8 cellular contexts compared by ENCODE assay signal in genomic region chr16:21520134-21521047, GRCh38.
DNase-seq lines count a peak whose midpoint lies in the region; ATAC-seq, FAIRE-seq and TF ChIP-seq lines count a peak whose summit lies in the region.
"Not testable (repeated sequence)": the region's sequence is repeated elsewhere in the genome, so short reads cannot be mapped to it uniquely, and the experiment has no call there.

No MANE protein-coding gene starts in this region.

- not testable (repeated sequence) for FAIRE-seq in pancreas (lab: Jason Lieb, UNC)

- not testable (repeated sequence) for H3K9me3 ChIP-seq in pancreas, thyroid gland

- peak overlapping the region; percentile 63 for H3K4me3 ChIP-seq in GM12864 (ENCODE audit: low read depth, low read length)
- peak overlapping the region; percentile 55 to 75 (median 61) for H3K4me3 ChIP-seq in pancreas
- H3K4me3 ChIP-seq in thyroid gland (replicated peaks in 1 of 3), result peak overlapping the region in 2 of 3 donors; percentile 48 to 72

- H3K4me1 Mint-ChIP-seq in activated naive CD8-positive, alpha-beta T cell treated with anti-CD3 and anti-CD28 coated beads, Interleukin-2, amount 10 ng/mL, durations not matched to agents 7 days and 5 days, result peaks cover 16% of the 10 kb centered on the region

- TF ChIP-seq POLR2A in thyroid gland (IDR thresholded peaks at IDR 0.05), result peak; percentile 74 to 83

- not testable (repeated sequence) for H3K4me1 ChIP-seq in pancreas
- peaks cover 0 to 14% of the 10 kb centered on the region in 2 donors for H3K4me1 ChIP-seq in thyroid gland

- H3K27me3 ChIP-seq in pancreas, thyroid gland: not testable (repeated sequence)

- POLR2A ChIA-PET in activated naive CD8-positive, alpha-beta T cell treated with anti-CD3 and anti-CD28 coated beads, Interleukin-2, amount 10 ng/mL, durations not matched to agents 7 days and 5 days (lab: Charles Lee), result interaction anchor here (0.6 to 2.2 kb wide), 6 partner anchors 12 to 126 kb away, joined by 3 to 16 read pairs (median 3); no protein-coding TSS in a partner anchor

- ATAC-seq in HG02642 (IDR thresholded peaks at IDR 0.05; ENCODE audit: poor library complexity, unreplicated experiment) (peak; percentile 69), Right ventricle myocardium superior (ENCODE audit: poor library complexity) (peak; percentile 92), pancreas (peak; percentile 84 to 89 (median 87))
- peak; percentile 82 for ATAC-seq in activated naive CD8-positive, alpha-beta T cell treated with anti-CD3 and anti-CD28 coated beads, Interleukin-2, amount 10 ng/mL, durations not matched to agents 7 days and 5 days (ENCODE audit: low read depth)

- not testable (repeated sequence) for H3K36me3 ChIP-seq in pancreas, thyroid gland

- peak; percentile 90 for DNase-seq in GM12864 (ENCODE audit: low read depth)
- DNase-seq in NCI-H1092 treated with DMSO at 0.1 percent for 48 hours (lab: John Stamatoyannopoulos, UW), result peak; percentile 92
- peak; percentile 83 for DNase-seq in SKM-1 treated with dmso at 0.1 percent for 144 hours (lab: John Stamatoyannopoulos, UW; ENCODE audit: unreplicated experiment)
- peak; percentile 100 for DNase-seq in activated naive CD8-positive, alpha-beta T cell treated with anti-CD3 and anti-CD28 coated beads, Interleukin-2, amount 10 ng/mL, durations not matched to agents 7 days and 5 days
- DNase-seq in Right ventricle myocardium superior, result peak; percentile 99
- peak; percentile 90 to 98 (median 96) for DNase-seq in pancreas
- peak; percentile 95 to 97 for DNase-seq in thyroid gland

- not testable (repeated sequence) for H3K27me3 Mint-ChIP-seq in activated naive CD8-positive, alpha-beta T cell treated with anti-CD3 and anti-CD28 coated beads, Interleukin-2, amount 10 ng/mL, durations not matched to agents 7 days and 5 days

- WGBS in pancreas, 2 donors, result 7 to 11% methylated on average over 95 to 98 of the region's 101 CpGs
- 6 to 40% methylated on average over 3 to 16 of the region's 101 CpGs for WGBS in thyroid gland, 2 donors

- peaks cover 17% of the 10 kb centered on the region for H3K36me3 Mint-ChIP-seq in activated naive CD8-positive, alpha-beta T cell treated with anti-CD3 and anti-CD28 coated beads, Interleukin-2, amount 10 ng/mL, durations not matched to agents 7 days and 5 days

- H3K27ac ChIP-seq in pancreas (peak overlapping the region; percentile 28 to 70 (median 47)), thyroid gland (peak overlapping the region in 2 of 3 donors; percentile 61 to 79)

- H3K27ac Mint-ChIP-seq in activated naive CD8-positive, alpha-beta T cell treated with anti-CD3 and anti-CD28 coated beads, Interleukin-2, amount 10 ng/mL, durations not matched to agents 7 days and 5 days, result peak overlapping the region; percentile 97

- intact Hi-C loops in Right ventricle myocardium superior (cut with DNase I); pancreas (cut with DNase I): not testable (repeated sequence)
- intact Hi-C loops in thyroid gland (cut with DNase I), result loop anchor here (10.0 kb wide), 2 partner anchors 54 to 366 kb away; partner anchors contain the start of genes DNAH3 and LDAF1

- not testable (repeated sequence) for TF ChIP-seq CTCF in GM12864 (IDR thresholded peaks at IDR 0.05; ENCODE audit: low read depth, low read length, missing control alignments); pancreas (IDR thresholded peaks at IDR 0.05); thyroid gland (IDR thresholded peaks at IDR 0.05)

- H3K4me3 Mint-ChIP-seq in activated naive CD8-positive, alpha-beta T cell treated with anti-CD3 and anti-CD28 coated beads, Interleukin-2, amount 10 ng/mL, durations not matched to agents 7 days and 5 days, result peak overlapping the region; percentile 97

- H3K9me3 Mint-ChIP-seq in activated naive CD8-positive, alpha-beta T cell treated with anti-CD3 and anti-CD28 coated beads, Interleukin-2, amount 10 ng/mL, durations not matched to agents 7 days and 5 days, result not testable (repeated sequence)

Comparison
In these comparisons a context has a peak if more than half of its experiments do, and no peak if none do; other contexts are left out.
1. Peak in every context shown above with its lines: DNase-seq, ATAC-seq, H3K4me3 ChIP-seq and H3K27ac ChIP-seq.